Comparison of ENCODE assay signal across 11 cellular contexts in genomic region chr10:103231047-103231551, GRCh38. TPM values are rescaled to one million over a fixed set of nuclear protein-coding genes. Genes with fewer than 3 reads are reported as not detected.
DNase-seq lines count a peak whose midpoint lies in the region; ATAC-seq and TF ChIP-seq lines count a peak whose summit lies in the region.
"Had no signal": no experiment of that assay in that cellular context is flagged by ENCODE, and none has a peak within 500 bp of the region (broad histone marks: within the 10 kb centered on the region; RNA-seq: fewer than 3 reads in every experiment).

No MANE protein-coding gene starts in this region.

- H3K4me1 Mint-ChIP-seq in endothelial cell (ENCODE audit: unreplicated experiment), result peaks cover 13% of the 10 kb centered on the region

- H3K27ac Mint-ChIP-seq in endothelial cell (ENCODE audit: unreplicated experiment), result peak overlapping the region; percentile 84
- H3K27ac Mint-ChIP-seq: activated naive CD8-positive, alpha-beta T cell treated with anti-CD3 and anti-CD28 coated beads, Interleukin-2, amount 10 ng/mL, durations not matched to agents 7 days and 5 days had no signal

- ATAC-seq in Right ventricle myocardium inferior, result peak; percentile 58
- no peak for ATAC-seq in GM18907 (IDR thresholded peaks at IDR 0.05; ENCODE audit: unreplicated experiment)
- no peak for ATAC-seq in GM21737 (IDR thresholded peaks at IDR 0.05; ENCODE audit: unreplicated experiment)

- DNase-seq in Right ventricle myocardium inferior (ENCODE audit: missing footprints), result no peak
- no peak for DNase-seq in cardiac septum (ENCODE audit: low spot score)
- DNase-seq in endothelial cell (ENCODE audit: low spot score), result peak; percentile 28
- DNase-seq in lung microvascular endothelial cell (ENCODE audit: low read depth in 2 of 2), result peak; percentile 53 to 92
- no peak for DNase-seq in NCI-H2171 (lab: John Stamatoyannopoulos, UW)
- no peak for DNase-seq in ureter (ENCODE audit: low spot score)
- DNase-seq: activated naive CD8-positive, alpha-beta T cell treated with anti-CD3 and anti-CD28 coated beads, Interleukin-2, amount 10 ng/mL, durations not matched to agents 7 days and 5 days; AML-193; NCI-H526 treated with DMSO at 0.1 percent for 48 hours had no signal

- no peak overlapping the region for H3K4me3 Mint-ChIP-seq in endothelial cell (ENCODE audit: unreplicated experiment)
- H3K4me3 Mint-ChIP-seq: activated naive CD8-positive, alpha-beta T cell treated with anti-CD3 and anti-CD28 coated beads, Interleukin-2, amount 10 ng/mL, durations not matched to agents 7 days and 5 days had no signal

- intact Hi-C loops in Right ventricle myocardium inferior (cut with DNase I), result loop anchor here (2.0 to 10.0 kb wide), 2 partner anchors 38 to 486 kb away; partner anchors contain the start of genes NT5C2 and WBP1L
- intact Hi-C loops in cardiac septum (cut with DNase I), result no loop called here

- H3K27me3 Mint-ChIP-seq in endothelial cell (ENCODE audit: unreplicated experiment), result no peaks in the 10 kb centered on the region

- no peaks in the 10 kb centered on the region for H3K36me3 Mint-ChIP-seq in endothelial cell (ENCODE audit: low read depth, unreplicated experiment)
- H3K36me3 Mint-ChIP-seq: activated naive CD8-positive, alpha-beta T cell treated with anti-CD3 and anti-CD28 coated beads, Interleukin-2, amount 10 ng/mL, durations not matched to agents 7 days and 5 days had no signal

- no peak for TF ChIP-seq CTCF in endothelial cell (IDR thresholded peaks at IDR 0.05; ENCODE audit: unreplicated experiment)

- no peaks in the 10 kb centered on the region for H3K9me3 Mint-ChIP-seq in endothelial cell (ENCODE audit: unreplicated experiment)
- H3K9me3 Mint-ChIP-seq: activated naive CD8-positive, alpha-beta T cell treated with anti-CD3 and anti-CD28 coated beads, Interleukin-2, amount 10 ng/mL, durations not matched to agents 7 days and 5 days had no signal

RNA-seq across cellular contexts. Expression of gene RPEL1, which starts 14.6 kb away (rescaled TPM):
- total RNA-seq in Right ventricle myocardium inferior (not detected), cardiac septum (not detected), endothelial cell (ENCODE audit: unreplicated experiment) (not detected), lung microvascular endothelial cell (under 0.01 and 0.20 TPM in 2 replicates), ureter (not detected)
- total RNA-seq: activated naive CD8-positive, alpha-beta T cell treated with anti-CD3 and anti-CD28 coated beads, Interleukin-2, amount 10 ng/mL, durations not matched to agents 7 days and 5 days had no signal

RNA-seq across cellular contexts. Expression of gene NT5C2, which starts 38.0 kb away (rescaled TPM):
- total RNA-seq in Right ventricle myocardium inferior (52.3 TPM), cardiac septum (94.0 TPM), endothelial cell (ENCODE audit: unreplicated experiment) (88.2 TPM), lung microvascular endothelial cell (40.3 and 54.4 TPM in 2 replicates), ureter (172 TPM)

RNA-seq across cellular contexts. Expression of gene INA, which starts 45.8 kb away (rescaled TPM):
- total RNA-seq in Right ventricle myocardium inferior, result not detected
- 0.08 TPM for total RNA-seq in cardiac septum
- 0.23 TPM for total RNA-seq in endothelial cell (ENCODE audit: unreplicated experiment)
- total RNA-seq in lung microvascular endothelial cell, result under 0.01 TPM in 2 replicates
- 2.0 TPM for total RNA-seq in ureter

Comparison
In these comparisons a context has a peak if more than half of its experiments do, and no peak if none do; other contexts are left out.
1. DNase-seq: peak in endothelial cell (single experiment) and lung microvascular endothelial cell (2 of 2); none in Right ventricle myocardium inferior (single experiment), cardiac septum (single experiment), NCI-H2171 (single experiment) and ureter (single experiment).